10 cellular contexts compared by ENCODE assay signal in the genomic region with DNA sequence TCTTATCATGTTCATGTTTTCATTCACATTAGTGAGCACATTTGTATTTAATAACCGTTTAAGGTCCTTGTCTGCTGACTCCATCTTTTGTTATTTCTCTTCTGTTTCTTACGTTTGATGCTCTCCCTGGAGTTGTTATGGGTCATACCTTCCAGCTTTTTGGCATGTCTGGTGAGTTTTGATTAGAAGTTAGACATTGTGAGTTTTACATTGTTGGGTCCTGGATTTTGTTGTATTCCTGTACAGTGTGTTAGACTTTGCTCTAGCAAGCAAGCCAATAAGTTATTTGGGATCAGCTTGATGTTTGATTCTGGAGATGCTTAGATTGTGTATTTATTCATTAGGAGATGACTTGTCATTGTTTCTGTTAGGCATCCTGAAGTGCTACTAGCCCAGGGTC. TPM values are rescaled to one million over a fixed set of nuclear protein-coding genes. Genes with fewer than 3 reads are reported as not detected.
"Had no signal": no experiment of that assay in that cellular context is flagged by ENCODE, and none has a peak within 500 bp of the region (broad histone marks: within the 10 kb centered on the region; RNA-seq: fewer than 3 reads in every experiment).

No MANE protein-coding gene starts in this region.

- H3K4me3 ChIP-seq: K562 had no signal

- DNase-seq: IMR-90, KBM-7, KG1 had no signal

- H3K27ac ChIP-seq: HL-60, KMS-11 had no signal

RNA-seq across cellular contexts. Expression of a gene that starts 16.9 kb away (rescaled TPM):
- total RNA-seq: HepG2, HT-29, HT1080, IMR-90 had no signal
- polyA plus RNA-seq: IgD-negative memory B cell, IMR-90 had no signal

RNA-seq across cellular contexts. Expression of a gene that starts 27.9 kb away (rescaled TPM):
- polyA plus RNA-seq: IgD-negative memory B cell had no signal
